In the genomic region with DNA sequence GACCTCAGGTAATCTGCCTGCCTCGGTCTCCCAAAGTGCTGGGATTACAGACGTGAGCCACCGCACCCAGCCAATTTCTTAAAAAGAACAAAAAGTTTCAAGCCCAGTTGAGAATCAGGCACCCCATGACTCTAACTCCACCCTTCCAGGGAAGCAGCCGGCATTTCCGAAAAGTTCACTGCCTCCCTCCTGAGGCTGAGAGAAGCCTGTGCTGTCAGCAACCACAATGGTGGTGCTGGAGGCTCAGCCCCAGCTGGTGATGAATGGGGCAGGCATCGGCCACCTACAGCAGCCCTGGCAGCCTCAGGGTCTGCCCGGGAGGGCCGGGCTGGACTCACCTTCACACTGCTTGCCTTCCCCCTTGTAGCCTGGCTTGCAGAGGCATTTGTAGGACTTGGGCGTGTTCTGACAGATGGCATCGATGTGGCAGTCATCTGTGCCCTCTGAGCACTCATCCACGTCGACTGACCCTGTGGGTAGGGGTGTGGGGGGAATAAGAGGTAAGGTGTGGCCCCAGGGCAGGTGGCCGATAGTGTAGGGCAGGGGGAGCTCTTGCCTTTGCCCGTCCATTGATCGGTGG, we compare ENCODE assay signal across 28 cellular contexts. TPM values are rescaled to one million over a fixed set of nuclear protein-coding genes. Genes with fewer than 3 reads are reported as not detected.
"Had no signal": no experiment of that assay in that cellular context is flagged by ENCODE, and none has a peak within 500 bp of the region (broad histone marks: within the 10 kb centered on the region; RNA-seq: fewer than 3 reads in every experiment).

No MANE protein-coding gene starts in this region.

- H3K27ac Mint-ChIP-seq: activated B cell treated with CpG ODN at 0.5 μM for 24 hours; activated naive CD8-positive, alpha-beta T cell; activated T-cell treated with anti-CD3 and anti-CD28 coated beads, Interleukin-2, amount 50 U/mL, for 72 hours; immature natural killer cell; mesothelial cell of epicardium; naive B cell; nephron progenitor cell; stimulated activated naive B cell treated with anti-CD40 and anti-IgM and Interleukin-4, amounts not matched to agents 10 μg/mL and 1 μg/mL and 100 μg/mL, for 72 hours; T-helper 2 cell treated with Interferon-gamma antibody and Interleukin-4, amounts not matched to agents 5 μg/mL and 100 μg/mL, for 36 hours had no signal

- H3K27ac ChIP-seq: body of pancreas, gastrocnemius medialis, pancreas, prostate gland, right atrium auricular region, stomach, suprapubic skin had no signal

- H3K4me1 ChIP-seq: gastrocnemius medialis, prostate gland had no signal

- ATAC-seq: activated T-cell treated with anti-CD3 and anti-CD28 coated beads, Interleukin-2, amount 50 U/mL, for 72 hours; body of pancreas; gastrocnemius medialis; pancreas; stimulated activated naive B cell treated with anti-CD40 and anti-IgM and Interleukin-4, amounts not matched to agents 10 μg/mL and 1 μg/mL and 100 μg/mL, for 72 hours had no signal

- H3K4me3 ChIP-seq: body of pancreas, gastrocnemius medialis, pancreas, prostate gland, right atrium auricular region, stomach, suprapubic skin had no signal

- H3K9me3 Mint-ChIP-seq: activated B cell treated with CpG ODN at 0.5 μM for 24 hours; activated T-cell treated with anti-CD3 and anti-CD28 coated beads, Interleukin-2, amount 50 U/mL, for 72 hours; immature natural killer cell; mesothelial cell of epicardium; nephron progenitor cell; stimulated activated naive B cell treated with anti-CD40 and anti-IgM and Interleukin-4, amounts not matched to agents 10 μg/mL and 1 μg/mL and 100 μg/mL, for 72 hours; T-helper 2 cell treated with Interferon-gamma antibody and Interleukin-4, amounts not matched to agents 5 μg/mL and 100 μg/mL, for 36 hours had no signal

- H3K36me3 ChIP-seq: gastrocnemius medialis, pancreas, prostate gland, right atrium auricular region, stomach, suprapubic skin had no signal

- H3K9me3 ChIP-seq: body of pancreas, gastrocnemius medialis, pancreas, prostate gland, right atrium auricular region, stomach, suprapubic skin, tibial nerve had no signal

- H3K36me3 Mint-ChIP-seq: activated naive CD8-positive, alpha-beta T cell; immature natural killer cell; mesothelial cell of epicardium; naive B cell had no signal

- H3K4me3 Mint-ChIP-seq: activated B cell treated with CpG ODN at 0.5 μM for 24 hours; activated naive CD8-positive, alpha-beta T cell; activated T-cell treated with anti-CD3 and anti-CD28 coated beads, Interleukin-2, amount 50 U/mL, for 72 hours; immature natural killer cell; mesothelial cell of epicardium; naive B cell; nephron progenitor cell; stimulated activated naive B cell treated with anti-CD40 and anti-IgM and Interleukin-4, amounts not matched to agents 10 μg/mL and 1 μg/mL and 100 μg/mL, for 72 hours; T-helper 2 cell treated with Interferon-gamma antibody and Interleukin-4, amounts not matched to agents 5 μg/mL and 100 μg/mL, for 36 hours had no signal

- DNase-seq: activated B cell treated with CpG ODN at 0.5 μM for 24 hours; activated naive CD4-positive, alpha-beta T cell; activated T-cell treated with anti-CD3 and anti-CD28 coated beads for 4 hours; activated T-cell treated with anti-CD3 and anti-CD28 coated beads, Interleukin-2, amount 50 U/mL, for 72 hours; aorta; body of pancreas; dermis blood vessel endothelial cell; effector CD8-positive, alpha-beta T cell; gastrocnemius medialis; hippocampal formation; immature natural killer cell; kidney; naive B cell; nephron progenitor cell; nucleus accumbens; pancreas; stimulated activated CD4-positive, alpha-beta T cell treated with anti-CD3 and anti-CD28 coated beads, Interleukin-15, amount 100 ng/mL, for 24 hours; stimulated activated CD4-positive, alpha-beta T cell treated with anti-CD3 and anti-CD28 coated beads, Interleukin-2, amount 100 ng/mL, for 24 hours; stimulated activated naive B cell treated with anti-CD40 and anti-IgM and Interleukin-4, amounts not matched to agents 10 μg/mL and 1 μg/mL and 100 μg/mL, for 72 hours; stomach had no signal

RNA-seq across cellular contexts. Expression of gene SCUBE1, which starts 4.3 kb away (rescaled TPM):
- total RNA-seq: activated B cell treated with CpG ODN at 0.5 μM for 24 hours, dermis blood vessel endothelial cell, epithelial cell of proximal tubule had no signal
